ENCODE assay signal across 17 cellular contexts in the genomic region with DNA sequence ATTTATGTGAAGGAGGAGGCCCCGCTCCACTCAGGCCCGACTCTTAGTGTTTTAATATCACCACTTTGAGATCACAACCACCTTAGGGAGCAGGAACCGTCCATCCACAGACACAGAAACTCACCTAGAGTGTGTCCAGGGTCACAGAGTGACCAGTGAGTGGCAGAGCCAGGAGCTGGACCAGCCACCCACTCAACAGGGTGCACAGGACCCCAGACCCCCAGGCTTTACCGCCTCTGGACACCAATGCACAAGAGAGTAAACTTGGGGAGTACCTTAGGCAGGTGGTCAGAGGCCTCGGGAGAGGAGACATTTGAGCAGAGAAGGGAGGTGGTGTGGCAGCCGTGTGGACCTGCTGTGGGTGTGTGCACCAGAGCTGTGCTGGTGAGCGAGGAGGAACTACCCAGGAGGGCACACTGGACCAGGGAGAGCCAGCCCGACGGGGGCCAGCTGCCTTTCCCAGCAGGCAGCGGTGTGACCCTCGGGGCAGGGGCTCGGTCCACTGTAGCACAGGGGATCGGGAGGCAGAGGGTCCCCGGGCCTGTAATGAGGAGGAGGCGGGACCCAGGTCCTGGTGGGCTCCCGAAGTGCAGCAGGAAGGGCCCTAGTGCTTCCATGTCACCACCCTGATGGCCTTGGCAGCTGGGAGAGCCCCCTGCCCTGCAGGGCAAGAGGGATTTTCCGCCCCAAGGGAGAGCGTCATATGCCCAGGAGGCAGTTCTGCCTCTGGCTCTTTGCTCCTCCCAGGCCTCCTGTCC. TPM values are rescaled to one million over a fixed set of nuclear protein-coding genes. Genes with fewer than 3 reads are reported as not detected.
DNase-seq lines count a peak whose midpoint lies in the region; ATAC-seq and TF ChIP-seq lines count a peak whose summit lies in the region.
"Had no signal": no experiment of that assay in that cellular context is flagged by ENCODE, and none has a peak within 500 bp of the region (broad histone marks: within the 10 kb centered on the region; RNA-seq: fewer than 3 reads in every experiment).

No MANE protein-coding gene starts in this region.

- ATAC-seq in activated CD8-positive, alpha-beta T cell treated with anti-CD3 and anti-CD28 coated beads for 36 hours = no peak
- ATAC-seq: pancreas had no signal

- no peak overlapping the region for H2BK15ac ChIP-seq in mesenchymal stem cell (ENCODE audit: low read depth, poor library complexity, severe bottlenecking)

- 88% methylated on average over 8 of the region's 18 CpGs for whole genome bisulfite sequencing in mammary epithelial cell (ENCODE audit: low coverage, missing lambda C conversion rate)
- 85% methylated on average over 18 of the region's 18 CpGs for WGBS in mesenchymal stem cell
- 77 to 79% methylated on average over 17 to 18 of the region's 18 CpGs for WGBS in tibial nerve, 2 donors

- intact Hi-C loops in breast epithelium (cut with DNase I; ENCODE audit: low total_unique reads) (no loop called here), mammary epithelial cell (cut with micrococcal nuclease) (no loop called here)
- intact Hi-C loops in activated CD8-positive, alpha-beta T cell treated with anti-CD3 and anti-CD28 coated beads for 36 hours (cut with micrococcal nuclease) = no loop called here

- H3K9ac ChIP-seq in mammary epithelial cell (ENCODE audit: insufficient read depth, low read length) (no peak overlapping the region), mesenchymal stem cell (ENCODE audit: low read length) (no peak overlapping the region)

- H3K4me2 ChIP-seq in mammary epithelial cell (ENCODE audit: insufficient read depth, low read depth, low read length) (no peak overlapping the region), mesenchymal stem cell (ENCODE audit: low read length, poor library complexity, severe bottlenecking) (no peak overlapping the region)

- H2AFZ ChIP-seq in mammary epithelial cell (ENCODE audit: low read depth, low read length) (no peak overlapping the region), mesenchymal stem cell (ENCODE audit: low read depth, low read length) (no peak overlapping the region)

- H2BK12ac ChIP-seq in mesenchymal stem cell (ENCODE audit: low read length in 2 of 2) = no peak overlapping the region

- H3K79me2 ChIP-seq in mammary epithelial cell (ENCODE audit: insufficient read depth, low read length) = no peaks in the 10 kb centered on the region

- H3K18ac ChIP-seq in mesenchymal stem cell (ENCODE audit: low read depth in 1 of 2, low read length in 2 of 2) = no peak overlapping the region

- in situ Hi-C loops in mammary epithelial cell (cut with MboI; ENCODE audit: low sequenced_read_pairs in 2 of 2) = no loop called here

- CTCF ChIA-PET in mammary epithelial cell (lab: Charles Lee; ENCODE audit: low non-redundant PET) = no interaction called here
- CTCF ChIA-PET in activated CD8-positive, alpha-beta T cell treated with anti-CD3 and anti-CD28 coated beads for 36 hours (lab: Charles Lee) = no interaction called here

- H3K14ac ChIP-seq in mesenchymal stem cell (ENCODE audit: low read length in 2 of 2) = no peak overlapping the region

- no peak for TF ChIP-seq POLR2A in breast epithelium (IDR thresholded peaks at IDR 0.05)
- TF ChIP-seq POLR2A in tibial nerve (IDR thresholded peaks at IDR 0.05) = no peak

- H3K27me3 Mint-ChIP-seq in activated CD8-positive, alpha-beta T cell treated with anti-CD3 and anti-CD28 coated beads for 36 hours = no peaks in the 10 kb centered on the region

- TF ChIP-seq CTCF in breast epithelium (IDR thresholded peaks at IDR 0.05) (no peak), mammary epithelial cell (conservative IDR thresholded peaks at IDR 0.05 in 1 of 2, IDR thresholded peaks at IDR 0.05 in 1 of 2; ENCODE audit: extremely low read depth in 1 of 2, insufficient read depth in 1 of 2, low read depth in 1 of 2, low read length in 2 of 2) (no peak), tibial nerve (IDR thresholded peaks at IDR 0.05) (no peak)
- TF ChIP-seq CTCF in activated CD8-positive, alpha-beta T cell treated with anti-CD3 and anti-CD28 coated beads for 36 hours (IDR thresholded peaks at IDR 0.05) = no peak

- no peak overlapping the region for H2BK120ac ChIP-seq in mesenchymal stem cell (ENCODE audit: low read depth, low read length)

- no peaks in the 10 kb centered on the region for H3K27me3 ChIP-seq in breast epithelium
- peaks cover 1% of the 10 kb centered on the region for H3K27me3 ChIP-seq in mammary epithelial cell (ENCODE audit: insufficient read depth, low read length)
- H3K27me3 ChIP-seq in mesenchymal stem cell (ENCODE audit: control insufficient read depth in 1 of 2, insufficient read depth in 1 of 2, low read length in 2 of 2) = peaks cover 7 to 54% of the 10 kb centered on the region in 2 experiments
- no peaks in the 10 kb centered on the region for H3K27me3 ChIP-seq in tibial nerve
- H3K27me3 ChIP-seq: pancreas had no signal

- peak overlapping the region; percentile 18 for H4K91ac ChIP-seq in mesenchymal stem cell (ENCODE audit: low read length)

- peak overlapping the region; percentile 98 for H3K27ac Mint-ChIP-seq in activated CD8-positive, alpha-beta T cell treated with anti-CD3 and anti-CD28 coated beads for 36 hours
- H3K27ac Mint-ChIP-seq: HFFc6 had no signal

- H3K4ac ChIP-seq in mesenchymal stem cell (ENCODE audit: low read depth in 1 of 2, low read length in 2 of 2) = no peak overlapping the region

- H3K23ac ChIP-seq in mesenchymal stem cell (ENCODE audit: low read length in 2 of 2) = no peak overlapping the region

- DNase-seq in breast epithelium (ENCODE audit: low spot score in 2 of 2) (no peak), mammary epithelial cell (no peak), mesenchymal stem cell (no peak), tibial nerve (ENCODE audit: low spot score in 2 of 2) (no peak), GM03348 (ENCODE audit: low spot score) (no peak), superior temporal gyrus (ENCODE audit: extremely low spot score) (no peak)
- DNase-seq in activated CD8-positive, alpha-beta T cell treated with anti-CD3 and anti-CD28 coated beads for 36 hours = no peak
- no peak for DNase-seq in stimulated activated CD4-positive, alpha-beta T cell treated with anti-CD3 and anti-CD28 coated beads, Interleukin-4, amount 100 ng/mL, for 4 hours
- DNase-seq: glutamatergic neuron; HFFc6; NCI-H1092; NCI-H446; Right ventricle myocardium superior; stimulated activated CD4-positive, alpha-beta T cell treated with anti-CD3 and anti-CD28 coated beads, Interleukin-15, amount 100 ng/mL, for 24 hours; WERI-Rb-1 had no signal

- POLR2A ChIA-PET in activated CD8-positive, alpha-beta T cell treated with anti-CD3 and anti-CD28 coated beads for 36 hours (lab: Charles Lee) = interaction anchor here (0.7 to 2.2 kb wide), 6 partner anchors 8 to 34 kb away, joined by 3 to 10 read pairs (median 4); a partner anchor contains a TSS

- H3K79me1 ChIP-seq in mesenchymal stem cell (replicated peaks; ENCODE audit: low read length, poor library complexity, severe bottlenecking) = no peaks in the 10 kb centered on the region

- no peaks in the 10 kb centered on the region for H3K36me3 Mint-ChIP-seq in activated CD8-positive, alpha-beta T cell treated with anti-CD3 and anti-CD28 coated beads for 36 hours (ENCODE audit: low read depth)

- H3K36me3 ChIP-seq in breast epithelium (no peaks in the 10 kb centered on the region), mammary epithelial cell (ENCODE audit: insufficient read depth, low read length) (no peaks in the 10 kb centered on the region), mesenchymal stem cell (ENCODE audit: control insufficient read depth in 1 of 2, insufficient read depth in 2 of 2, low read depth in 1 of 2, low read length in 2 of 2) (no peaks in the 10 kb centered on the region), tibial nerve (no peaks in the 10 kb centered on the region)
- H3K36me3 ChIP-seq: pancreas, WERI-Rb-1 had no signal

- H3K4me1 ChIP-seq in breast epithelium (no peaks in the 10 kb centered on the region), mammary epithelial cell (ENCODE audit: insufficient read depth, low read length) (no peaks in the 10 kb centered on the region), mesenchymal stem cell (ENCODE audit: control insufficient read depth, insufficient read depth, low read depth, low read length) (peaks cover 6% of the 10 kb centered on the region), tibial nerve (peaks cover 0 to 24% (median 8%) of the 10 kb centered on the region in 4 donors)
- H3K4me1 ChIP-seq: pancreas had no signal

- H2AK5ac ChIP-seq in mesenchymal stem cell (ENCODE audit: low read length, severe bottlenecking) = no peak overlapping the region

- no peak for TF ChIP-seq EP300 in tibial nerve (IDR thresholded peaks at IDR 0.05)

- H4K20me1 ChIP-seq in mammary epithelial cell (ENCODE audit: insufficient read depth, low read length) = no peaks in the 10 kb centered on the region

- H3K27ac ChIP-seq in breast epithelium = peak overlapping the region; percentile 14 to 33
- no peak overlapping the region for H3K27ac ChIP-seq in mammary epithelial cell (ENCODE audit: insufficient read depth, low read depth, low read length)
- no peak overlapping the region for H3K27ac ChIP-seq in mesenchymal stem cell (ENCODE audit: low read length, poor library complexity, severe bottlenecking)
- H3K27ac ChIP-seq in tibial nerve = peak overlapping the region in 3 of 4 donors; percentile 57 to 87 (median 86)
- H3K27ac ChIP-seq: WERI-Rb-1 had no signal

- no peak overlapping the region for H3K4me3 Mint-ChIP-seq in activated CD8-positive, alpha-beta T cell treated with anti-CD3 and anti-CD28 coated beads for 36 hours
- H3K4me3 Mint-ChIP-seq: HFFc6 had no signal

- BruUV-seq in mammary epithelial cell (replicated peaks; lab: Mats Ljungman, UMichigan) = no TSS peak

- H4K8ac ChIP-seq in mesenchymal stem cell (ENCODE audit: low read length) = no peak overlapping the region

- peaks cover 33% of the 10 kb centered on the region for H3K4me1 Mint-ChIP-seq in activated CD8-positive, alpha-beta T cell treated with anti-CD3 and anti-CD28 coated beads for 36 hours (ENCODE audit: low read depth)

- dilution Hi-C loops in mammary epithelial cell (cut with HindIII; ENCODE audit: low sequenced_read_pairs) = no loop called here

- no peak overlapping the region for H2BK5ac ChIP-seq in mesenchymal stem cell (ENCODE audit: low read depth, low read length, poor library complexity, severe bottlenecking)

- H3K4me3 ChIP-seq in breast epithelium = no peak overlapping the region
- no peak overlapping the region for H3K4me3 ChIP-seq in mammary epithelial cell (replicated peaks in 1 of 3; ENCODE audit: insufficient read depth in 1 of 3, low read depth in 2 of 3, low read length in 3 of 3)
- no peak overlapping the region for H3K4me3 ChIP-seq in mesenchymal stem cell (ENCODE audit: insufficient read depth in 1 of 2, low read depth in 1 of 2, low read length in 2 of 2)
- H3K4me3 ChIP-seq in tibial nerve = no peak overlapping the region
- H3K4me3 ChIP-seq: pancreas had no signal

- peaks cover 3% of the 10 kb centered on the region for H3K9me3 Mint-ChIP-seq in activated CD8-positive, alpha-beta T cell treated with anti-CD3 and anti-CD28 coated beads for 36 hours
- H3K9me3 Mint-ChIP-seq: HFFc6 had no signal

- H3K9me3 ChIP-seq in breast epithelium (no peaks in the 10 kb centered on the region), mammary epithelial cell (replicated peaks; ENCODE audit: insufficient read depth, low read length) (no peaks in the 10 kb centered on the region), mesenchymal stem cell (ENCODE audit: control insufficient read depth, low read length) (peaks cover 8% of the 10 kb centered on the region), tibial nerve (peaks cover 0 to 7% (median 0%) of the 10 kb centered on the region in 4 donors)
- H3K9me3 ChIP-seq: pancreas had no signal

RNA-seq across cellular contexts. Expression of a gene that starts 7.6 kb away (rescaled TPM):
- total RNA-seq in breast epithelium (1 to 10 TPM in 2 of 3 donors, under 1 TPM in 1; 0.59 to 3.7 (median 2.0) TPM), mammary epithelial cell (not detected), tibial nerve (1 to 10 TPM; 1.0 to 3.3 (median 1.7) TPM)
- polyA plus RNA-seq in mammary epithelial cell = not detected
- not detected for polyA minus RNA-seq in mammary epithelial cell
- total RNA-seq in activated CD8-positive, alpha-beta T cell treated with anti-CD3 and anti-CD28 coated beads for 36 hours = 1 to 10 TPM; 3.3 to 3.4 TPM
- not detected for polyA plus RNA-seq in mesenchymal stem cell (2013, experiment 1 of 2)
- polyA plus RNA-seq in mesenchymal stem cell (2013, experiment 2 of 2) = not detected
- total RNA-seq: bronchial epithelial cell, HFFc6 had no signal

RNA-seq across cellular contexts. Expression of a gene that starts 18.3 kb away (rescaled TPM):
- total RNA-seq in breast epithelium (10 to 100 TPM; 13.0 to 63.9 (median 37.3) TPM), mammary epithelial cell (1 to 10 TPM; 2.5 to 7.9 TPM), tibial nerve (100 to 1,000 TPM in 1 of 4 donors, 10 to 100 TPM in 3; 43.7 to 166 (median 55.6) TPM)
- polyA plus RNA-seq in mammary epithelial cell = 1.5 TPM
- polyA minus RNA-seq in mammary epithelial cell = 2.1 TPM
- 100 to 1,000 TPM; 298 to 308 TPM for total RNA-seq in activated CD8-positive, alpha-beta T cell treated with anti-CD3 and anti-CD28 coated beads for 36 hours
- polyA plus RNA-seq in mesenchymal stem cell (2013, experiment 1 of 2) = 35.9 TPM
- polyA plus RNA-seq in mesenchymal stem cell (2013, experiment 2 of 2) = 33.3 TPM

RNA-seq across cellular contexts. Expression of a gene that starts 28.7 kb away (rescaled TPM):
- total RNA-seq in breast epithelium (not detected), mammary epithelial cell (not detected), tibial nerve (not detected)
- not detected for polyA plus RNA-seq in mammary epithelial cell
- not detected for polyA minus RNA-seq in mammary epithelial cell
- not detected for total RNA-seq in activated CD8-positive, alpha-beta T cell treated with anti-CD3 and anti-CD28 coated beads for 36 hours
- polyA plus RNA-seq in mesenchymal stem cell (2013, experiment 1 of 2) = not detected
- not detected for polyA plus RNA-seq in mesenchymal stem cell (2013, experiment 2 of 2)
- total RNA-seq: bronchial epithelial cell, HFFc6, pancreas, Right ventricle myocardium superior had no signal

RNA-seq across cellular contexts. Expression of a gene that starts 33.9 kb away (rescaled TPM):
- total RNA-seq in breast epithelium = 100 to 1,000 TPM in 2 of 3 donors, 10 to 100 TPM in 1; 96.0 to 114 (median 106) TPM
- total RNA-seq in mammary epithelial cell = 100 to 1,000 TPM in 1 of 2 donors, 10 to 100 TPM in 1; 89.5 to 133 TPM
- polyA plus RNA-seq in mammary epithelial cell = 217 TPM
- 160 TPM for polyA minus RNA-seq in mammary epithelial cell
- total RNA-seq in activated CD8-positive, alpha-beta T cell treated with anti-CD3 and anti-CD28 coated beads for 36 hours = 100 to 1,000 TPM; 220 to 228 TPM
- polyA plus RNA-seq in mesenchymal stem cell (2013, experiment 1 of 2) = 66.4 TPM
- polyA plus RNA-seq in mesenchymal stem cell (2013, experiment 2 of 2) = 68.0 TPM
- 100 to 1,000 TPM in 3 of 4 donors, 10 to 100 TPM in 1; 72.0 to 136 (median 120) TPM for total RNA-seq in tibial nerve

RNA-seq across cellular contexts. Expression of a gene that starts 34.5 kb away (rescaled TPM):
- total RNA-seq in breast epithelium (10 to 100 TPM; 17.3 to 21.4 (median 19.3) TPM), mammary epithelial cell (10 to 100 TPM; 12.3 to 14.8 TPM), tibial nerve (10 to 100 TPM; 14.9 to 23.4 (median 17.5) TPM)
- polyA plus RNA-seq in mammary epithelial cell = 12.1 TPM
- 2.9 TPM for polyA minus RNA-seq in mammary epithelial cell
- total RNA-seq in activated CD8-positive, alpha-beta T cell treated with anti-CD3 and anti-CD28 coated beads for 36 hours = 10 to 100 TPM; 27.7 to 32.1 TPM
- 10.2 TPM for polyA plus RNA-seq in mesenchymal stem cell (2013, experiment 1 of 2)
- polyA plus RNA-seq in mesenchymal stem cell (2013, experiment 2 of 2) = 10.2 TPM

Comparison
In these comparisons a context has a peak if more than half of its experiments do, and no peak if none do; other contexts are left out.
1. H3K27ac ChIP-seq: peak in breast epithelium (2 of 2) and tibial nerve (3 of 4); none in mammary epithelial cell (single experiment) and mesenchymal stem cell (single experiment).